Comparison of ENCODE assay signal across 1 cellular context in the genomic region with DNA sequence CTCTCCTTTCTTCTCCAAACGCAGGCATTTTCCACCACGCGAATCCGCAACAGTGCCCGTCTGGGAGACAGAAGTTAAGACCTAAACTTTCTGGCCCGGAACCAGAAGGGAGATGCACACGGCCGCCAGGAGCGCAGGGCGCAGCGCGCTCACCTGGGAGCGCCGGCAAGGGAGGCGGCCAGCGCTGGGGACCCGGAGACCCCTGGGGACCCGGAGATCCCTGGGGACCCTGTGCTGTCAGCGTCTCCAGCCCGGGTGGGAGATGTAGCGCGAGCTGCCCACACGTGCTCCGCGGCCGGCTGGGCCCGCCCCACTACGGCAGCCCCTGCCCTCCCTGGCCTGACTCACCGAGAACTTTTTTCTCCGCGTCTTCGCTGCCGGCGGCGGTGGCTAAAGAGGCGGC.
TF ChIP-seq lines count a peak whose summit lies in the region.

No MANE protein-coding gene starts in this region.

TF ChIP-seq in HepG2, 621 proteins besides CTCF, POLR2A, EP300 and RAD21 (continued from another document and continues in another):
- 0 out of 2 replicates have a peak, but pooled peaks have one; percentile 17 for TF ChIP-seq AHDC1 (CRISPR knock-in tag; IDR thresholded peaks at IDR 0.05; ENCODE audit: borderline replicate concordance)
- TF ChIP-seq ZC3H4 (CRISPR knock-in tag; IDR thresholded peaks at IDR 0.05; ENCODE audit: borderline replicate concordance) = no peak
- no peak for TF ChIP-seq BRF2 (CRISPR knock-in tag; IDR thresholded peaks at IDR 0.05)
- TF ChIP-seq, protein P1, sequence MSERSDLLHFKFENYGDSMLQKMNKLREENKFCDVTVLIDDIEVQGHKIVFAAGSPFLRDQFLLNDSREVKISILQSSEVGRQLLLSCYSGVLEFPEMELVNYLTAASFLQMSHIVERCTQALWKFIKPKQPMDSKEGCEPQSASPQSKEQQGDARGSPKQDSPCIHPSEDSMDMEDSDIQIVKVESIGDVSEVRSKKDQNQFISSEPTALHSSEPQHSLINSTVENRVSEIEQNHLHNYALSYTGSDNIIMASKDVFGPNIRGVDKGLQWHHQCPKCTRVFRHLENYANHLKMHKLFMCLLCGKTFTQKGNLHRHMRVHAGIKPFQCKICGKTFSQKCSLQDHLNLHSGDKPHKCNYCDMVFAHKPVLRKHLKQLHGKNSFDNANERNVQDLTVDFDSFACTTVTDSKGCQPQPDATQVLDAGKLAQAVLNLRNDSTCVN (CRISPR knock-in tag; IDR thresholded peaks at IDR 0.05; ENCODE audit: borderline replicate concordance) = no peak
- TF ChIP-seq, protein P2, sequence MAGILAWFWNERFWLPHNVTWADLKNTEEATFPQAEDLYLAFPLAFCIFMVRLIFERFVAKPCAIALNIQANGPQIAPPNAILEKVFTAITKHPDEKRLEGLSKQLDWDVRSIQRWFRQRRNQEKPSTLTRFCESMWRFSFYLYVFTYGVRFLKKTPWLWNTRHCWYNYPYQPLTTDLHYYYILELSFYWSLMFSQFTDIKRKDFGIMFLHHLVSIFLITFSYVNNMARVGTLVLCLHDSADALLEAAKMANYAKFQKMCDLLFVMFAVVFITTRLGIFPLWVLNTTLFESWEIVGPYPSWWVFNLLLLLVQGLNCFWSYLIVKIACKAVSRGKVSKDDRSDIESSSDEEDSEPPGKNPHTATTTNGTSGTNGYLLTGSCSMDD (CRISPR knock-in tag; IDR thresholded peaks at IDR 0.05) = no peak
- TF ChIP-seq ZNF598 (CRISPR knock-in tag; IDR thresholded peaks at IDR 0.05; ENCODE audit: borderline replicate concordance) = no peak
- 0 out of 2 replicates have a peak, but pooled peaks have one; percentile 62 for TF ChIP-seq ZNF607 (CRISPR knock-in tag; IDR thresholded peaks at IDR 0.05; ENCODE audit: borderline replicate concordance)
- TF ChIP-seq, protein P3, sequence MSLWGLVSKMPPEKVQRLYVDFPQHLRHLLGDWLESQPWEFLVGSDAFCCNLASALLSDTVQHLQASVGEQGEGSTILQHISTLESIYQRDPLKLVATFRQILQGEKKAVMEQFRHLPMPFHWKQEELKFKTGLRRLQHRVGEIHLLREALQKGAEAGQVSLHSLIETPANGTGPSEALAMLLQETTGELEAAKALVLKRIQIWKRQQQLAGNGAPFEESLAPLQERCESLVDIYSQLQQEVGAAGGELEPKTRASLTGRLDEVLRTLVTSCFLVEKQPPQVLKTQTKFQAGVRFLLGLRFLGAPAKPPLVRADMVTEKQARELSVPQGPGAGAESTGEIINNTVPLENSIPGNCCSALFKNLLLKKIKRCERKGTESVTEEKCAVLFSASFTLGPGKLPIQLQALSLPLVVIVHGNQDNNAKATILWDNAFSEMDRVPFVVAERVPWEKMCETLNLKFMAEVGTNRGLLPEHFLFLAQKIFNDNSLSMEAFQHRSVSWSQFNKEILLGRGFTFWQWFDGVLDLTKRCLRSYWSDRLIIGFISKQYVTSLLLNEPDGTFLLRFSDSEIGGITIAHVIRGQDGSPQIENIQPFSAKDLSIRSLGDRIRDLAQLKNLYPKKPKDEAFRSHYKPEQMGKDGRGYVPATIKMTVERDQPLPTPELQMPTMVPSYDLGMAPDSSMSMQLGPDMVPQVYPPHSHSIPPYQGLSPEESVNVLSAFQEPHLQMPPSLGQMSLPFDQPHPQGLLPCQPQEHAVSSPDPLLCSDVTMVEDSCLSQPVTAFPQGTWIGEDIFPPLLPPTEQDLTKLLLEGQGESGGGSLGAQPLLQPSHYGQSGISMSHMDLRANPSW (CRISPR knock-in tag; IDR thresholded peaks at IDR 0.05; ENCODE audit: borderline replicate concordance) = no peak
- TF ChIP-seq POGK (CRISPR knock-in tag; conservative IDR thresholded peaks at IDR 0.05) = peak; percentile 53; the same call in 1 of the 2 replicates
- no peak for TF ChIP-seq ZNF570 (CRISPR knock-in tag; IDR thresholded peaks at IDR 0.05; ENCODE audit: borderline replicate concordance)
- TF ChIP-seq HES4 (CRISPR knock-in tag; IDR thresholded peaks at IDR 0.05; ENCODE audit: borderline replicate concordance) = peak; percentile 55; the same call in 1 of the 2 replicates
- TF ChIP-seq, protein P4, sequence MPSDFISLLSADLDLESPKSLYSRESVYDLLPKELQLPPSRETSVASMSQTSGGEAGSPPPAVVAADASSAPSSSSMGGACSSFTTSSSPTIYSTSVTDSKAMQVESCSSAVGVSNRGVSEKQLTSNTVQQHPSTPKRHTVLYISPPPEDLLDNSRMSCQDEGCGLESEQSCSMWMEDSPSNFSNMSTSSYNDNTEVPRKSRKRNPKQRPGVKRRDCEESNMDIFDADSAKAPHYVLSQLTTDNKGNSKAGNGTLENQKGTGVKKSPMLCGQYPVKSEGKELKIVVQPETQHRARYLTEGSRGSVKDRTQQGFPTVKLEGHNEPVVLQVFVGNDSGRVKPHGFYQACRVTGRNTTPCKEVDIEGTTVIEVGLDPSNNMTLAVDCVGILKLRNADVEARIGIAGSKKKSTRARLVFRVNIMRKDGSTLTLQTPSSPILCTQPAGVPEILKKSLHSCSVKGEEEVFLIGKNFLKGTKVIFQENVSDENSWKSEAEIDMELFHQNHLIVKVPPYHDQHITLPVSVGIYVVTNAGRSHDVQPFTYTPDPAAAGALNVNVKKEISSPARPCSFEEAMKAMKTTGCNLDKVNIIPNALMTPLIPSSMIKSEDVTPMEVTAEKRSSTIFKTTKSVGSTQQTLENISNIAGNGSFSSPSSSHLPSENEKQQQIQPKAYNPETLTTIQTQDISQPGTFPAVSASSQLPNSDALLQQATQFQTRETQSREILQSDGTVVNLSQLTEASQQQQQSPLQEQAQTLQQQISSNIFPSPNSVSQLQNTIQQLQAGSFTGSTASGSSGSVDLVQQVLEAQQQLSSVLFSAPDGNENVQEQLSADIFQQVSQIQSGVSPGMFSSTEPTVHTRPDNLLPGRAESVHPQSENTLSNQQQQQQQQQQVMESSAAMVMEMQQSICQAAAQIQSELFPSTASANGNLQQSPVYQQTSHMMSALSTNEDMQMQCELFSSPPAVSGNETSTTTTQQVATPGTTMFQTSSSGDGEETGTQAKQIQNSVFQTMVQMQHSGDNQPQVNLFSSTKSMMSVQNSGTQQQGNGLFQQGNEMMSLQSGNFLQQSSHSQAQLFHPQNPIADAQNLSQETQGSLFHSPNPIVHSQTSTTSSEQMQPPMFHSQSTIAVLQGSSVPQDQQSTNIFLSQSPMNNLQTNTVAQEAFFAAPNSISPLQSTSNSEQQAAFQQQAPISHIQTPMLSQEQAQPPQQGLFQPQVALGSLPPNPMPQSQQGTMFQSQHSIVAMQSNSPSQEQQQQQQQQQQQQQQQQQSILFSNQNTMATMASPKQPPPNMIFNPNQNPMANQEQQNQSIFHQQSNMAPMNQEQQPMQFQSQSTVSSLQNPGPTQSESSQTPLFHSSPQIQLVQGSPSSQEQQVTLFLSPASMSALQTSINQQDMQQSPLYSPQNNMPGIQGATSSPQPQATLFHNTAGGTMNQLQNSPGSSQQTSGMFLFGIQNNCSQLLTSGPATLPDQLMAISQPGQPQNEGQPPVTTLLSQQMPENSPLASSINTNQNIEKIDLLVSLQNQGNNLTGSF (CRISPR knock-in tag; IDR thresholded peaks at IDR 0.05) = no peak
- peak; percentile 41 for TF ChIP-seq ASH2L (IDR thresholded peaks at IDR 0.05; ENCODE audit: insufficient read length, low read depth, low read length)
- peak; percentile 56; the same call in 1 of the 2 replicates for TF ChIP-seq RBFOX2 (IDR thresholded peaks at IDR 0.05; ENCODE audit: low read depth, low read length)
- TF ChIP-seq IRF2 (CRISPR knock-in tag; IDR thresholded peaks at IDR 0.05) = no peak
- peak; percentile 49 for TF ChIP-seq TAF1 (CRISPR knock-in tag; IDR thresholded peaks at IDR 0.05)
- peak; percentile 64 for TF ChIP-seq ZNF687 (CRISPR knock-in tag; IDR thresholded peaks at IDR 0.05)
- TF ChIP-seq, protein P5, sequence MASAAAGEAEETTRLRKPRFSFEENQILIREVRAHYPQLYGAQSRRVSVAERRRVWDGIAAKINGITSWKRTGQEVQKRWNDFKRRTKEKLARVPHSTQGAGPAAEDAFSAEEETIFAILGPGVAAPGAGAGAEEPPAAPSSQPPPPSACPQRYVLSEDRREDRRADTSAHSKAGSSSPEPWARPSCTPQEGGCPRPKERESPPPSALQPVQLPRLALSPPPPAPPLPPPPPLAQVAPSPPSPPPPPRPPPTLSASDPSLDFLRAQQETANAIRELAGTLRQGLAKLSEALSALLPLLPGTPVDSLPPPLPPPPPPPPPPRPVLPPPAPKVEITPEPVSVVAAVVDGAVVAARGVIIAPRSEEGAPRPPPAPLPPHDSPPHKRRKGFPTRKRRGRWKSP (CRISPR knock-in tag; IDR thresholded peaks at IDR 0.05) = peak; percentile 53; the same call in 1 of the 2 replicates
- peak; percentile 68 for TF ChIP-seq PHF8 (CRISPR knock-in tag; IDR thresholded peaks at IDR 0.05)
- no peak for TF ChIP-seq PCBP1 (IDR thresholded peaks at IDR 0.05; ENCODE audit: borderline replicate concordance, low read depth, low read length)
- 0 out of 2 replicates have a peak, but pooled peaks have one; percentile 68 for TF ChIP-seq ZNF430 (CRISPR knock-in tag; IDR thresholded peaks at IDR 0.05)
- TF ChIP-seq ZNF724P (CRISPR knock-in tag; IDR thresholded peaks at IDR 0.05; ENCODE audit: borderline replicate concordance) = no peak
- 0 out of 2 replicates have a peak, but pooled peaks have one; percentile 11 for TF ChIP-seq HOXA5 (CRISPR knock-in tag; IDR thresholded peaks at IDR 0.05)
- TF ChIP-seq PHF21A (CRISPR knock-in tag; IDR thresholded peaks at IDR 0.05) = no peak
- TF ChIP-seq NFYB (CRISPR knock-in tag; IDR thresholded peaks at IDR 0.05) = no peak
